17 cellular contexts compared by ENCODE assay signal in genomic region chr5:120017523-120017922, GRCh38.
DNase-seq lines count a peak whose midpoint lies in the region; ATAC-seq, FAIRE-seq and TF ChIP-seq lines count a peak whose summit lies in the region.
"Had no signal": no experiment of that assay in that cellular context is flagged by ENCODE, and none has a peak within 500 bp of the region (broad histone marks: within the 10 kb centered on the region; RNA-seq: fewer than 3 reads in every experiment).

No MANE protein-coding gene starts in this region.

- in situ Hi-C loops in KBM-7 (cut with MboI; ENCODE audit: low pct_unique_long_range_greater_than_20kb, low sequenced_read_pairs), result no loop called here

- no peak for TF ChIP-seq CTCF in stomach (IDR thresholded peaks at IDR 0.05)

- ATAC-seq in HG03432 (IDR thresholded peaks at IDR 0.05; ENCODE audit: unreplicated experiment) (peak; percentile 48), HG03039 (IDR thresholded peaks at IDR 0.05; ENCODE audit: unreplicated experiment) (no peak)
- ATAC-seq: activated CD4-positive, CD25-positive, alpha-beta regulatory T cell treated with anti-CD3 and anti-CD28 coated beads, Interleukin-2, amount 50 U/mL, for 24 hours; Panc1; sciatic nerve had no signal

- no peak for TF ChIP-seq EP300 in stomach (IDR thresholded peaks at IDR 0.05)

- peaks cover 11% of the 10 kb centered on the region for H3K4me1 ChIP-seq in adipocyte (ENCODE audit: control insufficient read depth, insufficient read depth, low read length)
- H3K4me1 ChIP-seq in stomach, result no peaks in the 10 kb centered on the region
- H3K4me1 ChIP-seq: tibial nerve had no signal

- H3K27me3 ChIP-seq in adipocyte (replicated peaks; ENCODE audit: control insufficient read depth, insufficient read depth, low read length), result no peaks in the 10 kb centered on the region
- no peaks in the 10 kb centered on the region for H3K27me3 ChIP-seq in stomach
- H3K27me3 ChIP-seq: cardiac muscle cell, tibial nerve had no signal

- H3K9me3 ChIP-seq in adipocyte (ENCODE audit: control insufficient read depth, low read length), result no peaks in the 10 kb centered on the region
- H3K9me3 ChIP-seq in stomach, result no peaks in the 10 kb centered on the region
- H3K9me3 ChIP-seq: tibial nerve had no signal

- FAIRE-seq in frontal cortex (lab: Jason Lieb, UNC), result no peak

- no peak overlapping the region for H3K9ac ChIP-seq in adipocyte (ENCODE audit: low read length)

- intact Hi-C loops in stomach (cut with DNase I; ENCODE audit: low total_unique reads), result no loop called here

- no peak overlapping the region for H3K27ac ChIP-seq in stomach
- H3K27ac ChIP-seq: cardiac muscle cell, tibial nerve had no signal

- H3K4me3 ChIP-seq in adipocyte (ENCODE audit: low read length) (peak overlapping the region; percentile 40), stomach (no peak overlapping the region)
- H3K4me3 ChIP-seq: cardiac muscle cell, tibial nerve had no signal

- DNase-seq in AG20443 (ENCODE audit: low spot score) (peak; percentile 9), adipocyte (ENCODE audit: low read depth) (no peak), glomerular visceral epithelial cell (ENCODE audit: extremely low spot score) (peak; percentile 15), KBM-7 (no peak), frontal cortex (ENCODE audit: low spot score in 2 of 2) (no peak), stomach (no peak)
- DNase-seq: effector memory CD4-positive, alpha-beta T cell; Kasumi-1; NCI-H187 treated with DMSO at 0.1 percent for 48 hours; stimulated activated CD4-positive, alpha-beta T cell treated with anti-CD3 and anti-CD28 coated beads, Interleukin-4, amount 100 ng/mL, for 4 hours had no signal

- no peak for TF ChIP-seq POLR2A in stomach (IDR thresholded peaks at IDR 0.05)

- no peaks in the 10 kb centered on the region for H3K36me3 ChIP-seq in adipocyte (ENCODE audit: control insufficient read depth, insufficient read depth, low read length, severe bottlenecking)
- H3K36me3 ChIP-seq in stomach, result no peaks in the 10 kb centered on the region
- H3K36me3 ChIP-seq: cardiac muscle cell, tibial nerve had no signal

Comparison
In these comparisons a context has a peak if more than half of its experiments do, and no peak if none do; other contexts are left out.
1. DNase-seq: peak in AG20443 (single experiment) and glomerular visceral epithelial cell (single experiment); none in adipocyte (single experiment), KBM-7 (single experiment), frontal cortex (0 of 2) and stomach (single experiment).